Comparison of ENCODE assay signal across 19 cellular contexts in the genomic region with DNA sequence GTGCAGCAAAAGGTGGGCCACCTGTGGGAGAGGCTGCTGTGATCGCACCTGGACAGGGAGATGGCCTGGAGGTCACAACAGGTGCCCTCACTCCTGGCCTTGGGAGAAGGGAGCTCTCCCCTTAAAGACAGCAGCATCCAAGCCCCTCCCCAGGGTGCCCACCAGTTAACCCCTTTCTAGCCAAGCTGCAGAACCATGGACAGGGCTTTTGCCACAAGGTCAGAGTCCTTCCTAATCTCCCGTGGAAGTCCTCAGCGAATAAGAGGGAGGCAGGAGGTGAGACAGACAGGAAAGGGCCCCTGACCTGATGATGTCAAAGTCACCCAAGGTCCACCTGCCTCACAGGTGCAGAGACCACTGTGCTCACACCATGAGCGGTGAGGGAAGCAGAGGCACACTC. TPM values are rescaled to one million over a fixed set of nuclear protein-coding genes. Genes with fewer than 3 reads are reported as not detected.
DNase-seq lines count a peak whose midpoint lies in the region; ATAC-seq and TF ChIP-seq lines count a peak whose summit lies in the region.
"Had no signal": no experiment of that assay in that cellular context is flagged by ENCODE, and none has a peak within 500 bp of the region (broad histone marks: within the 10 kb centered on the region; RNA-seq: fewer than 3 reads in every experiment).

No MANE protein-coding gene starts in this region.

- no peaks in the 10 kb centered on the region for H3K4me1 ChIP-seq in endodermal cell (ENCODE audit: control insufficient read depth, insufficient read depth, low read length)
- H3K4me1 ChIP-seq in neuron (ENCODE audit: insufficient read depth, low read length), result peaks cover 6% of the 10 kb centered on the region
- H3K4me1 ChIP-seq in Caco-2, result no peaks in the 10 kb centered on the region
- H3K4me1 ChIP-seq: HAP-1, SJSA1 had no signal

- H3K4me3 ChIP-seq in H7 (ENCODE audit: insufficient read depth, low read depth, low read length) (no peak overlapping the region), endodermal cell (ENCODE audit: low read length) (no peak overlapping the region), neuron (ENCODE audit: low read length) (peak overlapping the region; percentile 2), Caco-2 (ENCODE audit: low read depth, low read length) (no peak overlapping the region)
- H3K4me3 ChIP-seq: HAP-1, SJSA1 had no signal

- H3K27me3 Mint-ChIP-seq in endodermal cell (ENCODE audit: insufficient read depth) (peaks cover 84% of the 10 kb centered on the region), Caco-2 (ENCODE audit: insufficient read depth, unreplicated experiment) (peaks cover 17% of the 10 kb centered on the region)

- peaks cover 16% of the 10 kb centered on the region for H3K27me3 ChIP-seq in H7 (ENCODE audit: control insufficient read depth, insufficient read depth, low read length)
- H3K27me3 ChIP-seq in endodermal cell (ENCODE audit: control insufficient read depth, insufficient read depth, low read length, poor library complexity, severe bottlenecking), result peaks cover 97% of the 10 kb centered on the region
- peaks cover 80% of the 10 kb centered on the region for H3K27me3 ChIP-seq in neuron (ENCODE audit: insufficient read depth, low read length)
- peaks cover 1% of the 10 kb centered on the region; the same call in 1 of the 2 replicates for H3K27me3 ChIP-seq in Caco-2 (replicated peaks; ENCODE audit: control insufficient read depth, insufficient read depth, low read length)

- CTCF ChIA-PET in Caco-2 (lab: Charles Lee), result no interaction called here

- H3K4me1 Mint-ChIP-seq in endodermal cell (no peaks in the 10 kb centered on the region), Caco-2 (ENCODE audit: low read depth, unreplicated experiment) (peaks cover 7% of the 10 kb centered on the region)

- no peak overlapping the region for H2AFZ ChIP-seq in neuron (ENCODE audit: low read depth, low read length)

- H3K36me3 Mint-ChIP-seq in endodermal cell (ENCODE audit: low read depth) (no peaks in the 10 kb centered on the region), Caco-2 (ENCODE audit: insufficient read depth, unreplicated experiment) (no peaks in the 10 kb centered on the region)

- POLR2A ChIA-PET in Caco-2 (lab: Charles Lee), result no interaction called here

- H3K4me3 Mint-ChIP-seq in endodermal cell (no peak overlapping the region), Caco-2 (ENCODE audit: unreplicated experiment) (no peak overlapping the region)

- 42 to 55% methylated on average over 3 to 4 of the region's 4 CpGs for WGBS in endodermal cell (ENCODE audit: insufficient coverage in 1 of 2, insufficient read length in 1 of 2), 2 experiments

- no peaks in the 10 kb centered on the region for H3K9me3 ChIP-seq in endodermal cell (ENCODE audit: control insufficient read depth, low read length)
- no peaks in the 10 kb centered on the region for H3K9me3 ChIP-seq in neuron (ENCODE audit: low read length)
- no peaks in the 10 kb centered on the region for H3K9me3 ChIP-seq in Caco-2
- H3K9me3 ChIP-seq: HAP-1, SJSA1 had no signal

- peak overlapping the region; percentile 97 for H3K27ac ChIP-seq in angular gyrus (ENCODE audit: low read depth, low read length)
- no peak overlapping the region for H3K27ac ChIP-seq in endodermal cell (ENCODE audit: low read depth, low read length)
- H3K27ac ChIP-seq: C4-2B, HL-60, SJSA1 had no signal

- no peak overlapping the region for H3K27ac Mint-ChIP-seq in endodermal cell
- no peak overlapping the region for H3K27ac Mint-ChIP-seq in Caco-2 (ENCODE audit: unreplicated experiment)

- intact Hi-C loops in Caco-2 (cut with micrococcal nuclease; ENCODE audit: unreplicated experiment), result no loop called here

- no TSS peak for BruUV-seq in Caco-2 (replicated peaks; lab: Mats Ljungman, UMichigan)

- no peak overlapping the region for H3K9ac ChIP-seq in endodermal cell (ENCODE audit: extremely low read depth, low read length, poor library complexity, severe bottlenecking)

- H3K9me3 Mint-ChIP-seq in endodermal cell (no peaks in the 10 kb centered on the region), Caco-2 (ENCODE audit: unreplicated experiment) (no peaks in the 10 kb centered on the region)

- DNase-seq in H7 (peak; percentile 72), endodermal cell (peak; percentile 82), Caco-2 (no peak)
- DNase-seq: DMS 273 treated with DMSO at 0.1 percent for 48 hours, KG1, NCI-H1417 treated with DMSO at 0.1 percent for 48 hours, NCI-H2029, NCI-H748 treated with DMSO at 0.1 percent for 48 hours, PC-3 had no signal

- no peaks in the 10 kb centered on the region for H3K36me3 ChIP-seq in H7 (replicated peaks; ENCODE audit: control insufficient read depth, insufficient read depth, low read length)
- no peaks in the 10 kb centered on the region for H3K36me3 ChIP-seq in endodermal cell (ENCODE audit: control insufficient read depth, insufficient read depth, low read length)
- H3K36me3 ChIP-seq in neuron (ENCODE audit: insufficient read depth, low read length), result no peaks in the 10 kb centered on the region
- no peaks in the 10 kb centered on the region for H3K36me3 ChIP-seq in Caco-2 (ENCODE audit: control insufficient read depth, insufficient read depth, low read length)
- H3K36me3 ChIP-seq: HAP-1, SJSA1 had no signal

- TF ChIP-seq CTCF in endodermal cell (conservative IDR thresholded peaks at IDR 0.05) (no peak), Caco-2 (IDR thresholded peaks at IDR 0.05; ENCODE audit: insufficient read depth in 1 of 2, low read depth in 1 of 2, low read length in 1 of 2, severe bottlenecking in 1 of 2, unreplicated experiment in 1 of 2) (no peak)

- no peak for ATAC-seq in GM21526 (IDR thresholded peaks at IDR 0.05; ENCODE audit: low FRiP score, unreplicated experiment)
- ATAC-seq in HG02759 (IDR thresholded peaks at IDR 0.05; ENCODE audit: unreplicated experiment), result no peak
- ATAC-seq: PC-3 had no signal

RNA-seq across cellular contexts. Expression of gene CNTN2, which starts 1.7 kb away (rescaled TPM):
- not detected in 2 replicates for total RNA-seq in H7 (2014; rRNA removed; shearing (Covaris generic))
- total RNA-seq in endodermal cell (under 1 TPM in 1 of 2 donors, not detected in 1; 0.13 TPM), Caco-2 (2022) (not detected in 2 replicates)
- 91.1 TPM for polyA plus RNA-seq in endodermal cell (2013, experiment 1 of 2)
- polyA plus RNA-seq in endodermal cell (2013, experiment 2 of 2), result 76.3 TPM
- total RNA-seq: Daoy, NCI-H460, SJSA1 had no signal

RNA-seq across cellular contexts. Expression of gene TMEM81, which starts 39.5 kb away (rescaled TPM):
- 1.9 and 2.6 TPM in 2 replicates for total RNA-seq in H7 (2014; rRNA removed; shearing (Covaris generic))
- total RNA-seq in endodermal cell, result 1 to 10 TPM; 4.9 to 6.2 TPM
- polyA plus RNA-seq in endodermal cell (2013, experiment 1 of 2), result 3.2 TPM
- 3.1 TPM for polyA plus RNA-seq in endodermal cell (2013, experiment 2 of 2)
- total RNA-seq in Caco-2 (2022), result 3.3 and 4.3 TPM in 2 replicates

Comparison
In these comparisons a context has a peak if more than half of its experiments do, and no peak if none do; other contexts are left out.
1. DNase-seq: peak in H7 (single experiment) and endodermal cell (single experiment); none in Caco-2 (0 of 2).